Comparison of ENCODE assay signal across 16 cellular contexts in genomic region chr1:29283804-29284195, GRCh38. TPM values are rescaled to one million over a fixed set of nuclear protein-coding genes. Genes with fewer than 3 reads are reported as not detected.
DNase-seq lines count a peak whose midpoint lies in the region; ATAC-seq, FAIRE-seq and TF ChIP-seq lines count a peak whose summit lies in the region.
"Had no signal": no experiment of that assay in that cellular context is flagged by ENCODE, and none has a peak within 500 bp of the region (broad histone marks: within the 10 kb centered on the region; RNA-seq: fewer than 3 reads in every experiment).

No MANE protein-coding gene starts in this region.

- no peaks in the 10 kb centered on the region for H3K27me3 ChIP-seq in CD8-positive, alpha-beta memory T cell (ENCODE audit: insufficient read depth, low read length, poor library complexity, severe bottlenecking)
- H3K27me3 ChIP-seq in Loucy (ENCODE audit: insufficient read depth, low read length, poor library complexity, severe bottlenecking) (no peaks in the 10 kb centered on the region), H1 (replicated peaks in 1 of 4; ENCODE audit: control insufficient read depth in 3 of 4, extremely low read depth in 1 of 4, insufficient read depth in 3 of 4, low read length in 3 of 4) (no peaks in the 10 kb centered on the region)
- H3K27me3 ChIP-seq: breast epithelium, uterus had no signal

- no peaks in the 10 kb centered on the region for H3K9me3 ChIP-seq in CD8-positive, alpha-beta memory T cell (ENCODE audit: low read length)
- H3K9me3 ChIP-seq in Loucy (ENCODE audit: insufficient read depth, low read depth, low read length) (no peaks in the 10 kb centered on the region), H1 (ENCODE audit: insufficient read depth in 2 of 2, low read depth in 1 of 2, low read length in 1 of 2) (no peaks in the 10 kb centered on the region)
- H3K9me3 ChIP-seq: breast epithelium, uterus had no signal

- H2BK20ac ChIP-seq in H1 (ENCODE audit: low read length), result no peak overlapping the region

- H3K4me2 ChIP-seq in Loucy (ENCODE audit: low read depth, low read length, poor library complexity, severe bottlenecking) (no peak overlapping the region), H1 (ENCODE audit: insufficient read depth in 1 of 2, low read depth in 2 of 2, low read length in 2 of 2) (peak overlapping the region; percentile 77)
- H3K4me2 ChIP-seq: PC-9 had no signal

- H4K8ac ChIP-seq in H1 (ENCODE audit: extremely low read depth, insufficient read depth, low read length), result peak overlapping the region; percentile 26; the same call in 1 of the 2 replicates

- no peak overlapping the region for H3K4ac ChIP-seq in H1 (replicated peaks; ENCODE audit: insufficient read length, low read depth, low read length)

- H3K56ac ChIP-seq in H1 (replicated peaks; ENCODE audit: insufficient read length, low read depth, low read length), result no peak overlapping the region

- no peaks in the 10 kb centered on the region for H3K79me2 ChIP-seq in Loucy (ENCODE audit: insufficient read depth, low read length)
- no peaks in the 10 kb centered on the region for H3K79me2 ChIP-seq in H1 (ENCODE audit: control insufficient read depth in 1 of 2, insufficient read depth in 2 of 2, low read length in 2 of 2)

- no peak for FAIRE-seq in H1 (lab: Jason Lieb, UNC)

- H2BK5ac ChIP-seq in H1 (ENCODE audit: low read depth, low read length), result 0 out of 2 replicates have a peak overlapping the region, but pooled peaks have one; percentile 85

- H3K14ac ChIP-seq in H1 (ENCODE audit: insufficient read length), result no peak overlapping the region

- no peaks in the 10 kb centered on the region for H3K36me3 Mint-ChIP-seq in CD8-positive, alpha-beta memory T cell
- peaks cover under 1% of the 10 kb centered on the region for H3K36me3 Mint-ChIP-seq in nephron progenitor cell (ENCODE audit: low read depth)
- no peaks in the 10 kb centered on the region for H3K36me3 Mint-ChIP-seq in glutamatergic neuron (ENCODE audit: unreplicated experiment)

- no peak overlapping the region for H3K4me3 ChIP-seq in CD8-positive, alpha-beta memory T cell (ENCODE audit: low read length)
- H3K4me3 ChIP-seq in Loucy (ENCODE audit: low read length, poor library complexity, severe bottlenecking), result no peak overlapping the region
- peak overlapping the region; percentile 32 to 58 (median 44); a peak in 7 of 8 replicates for H3K4me3 ChIP-seq in H1 (ENCODE audit: extremely low read depth in 1 of 4, insufficient read depth in 2 of 4, low read depth in 3 of 4, low read length in 4 of 4)
- H3K4me3 ChIP-seq: breast epithelium, lung, PC-9, uterus had no signal

- no peak for TF ChIP-seq POLR2A in H1 (IDR thresholded peaks at IDR 0.05; ENCODE audit: control extremely low read depth in 1 of 2, low read depth in 2 of 2, low read length in 2 of 2)

- no peaks in the 10 kb centered on the region for H3K9me3 Mint-ChIP-seq in CD8-positive, alpha-beta memory T cell
- H3K9me3 Mint-ChIP-seq in nephron progenitor cell, result no peaks in the 10 kb centered on the region
- H3K9me3 Mint-ChIP-seq in glutamatergic neuron (ENCODE audit: unreplicated experiment), result peaks cover 5% of the 10 kb centered on the region

- no peaks in the 10 kb centered on the region for H4K20me1 ChIP-seq in Loucy (ENCODE audit: insufficient read depth, low read length, poor library complexity, severe bottlenecking)
- no peaks in the 10 kb centered on the region for H4K20me1 ChIP-seq in H1 (replicated peaks in 1 of 2; ENCODE audit: control insufficient read depth in 1 of 2, insufficient read depth in 2 of 2, low read length in 2 of 2)

- no peaks in the 10 kb centered on the region for H3F3A ChIP-seq in Loucy (ENCODE audit: low read depth)

- CTCF ChIA-PET in CD8-positive, alpha-beta memory T cell (lab: Charles Lee), result no interaction called here
- CTCF ChIA-PET in H1 (lab: Charles Lee; ENCODE audit: partially characterized antibody), result interaction anchor here (1.7 to 2.0 kb wide), 2 partner anchors 39 to 44 kb away, joined by 4 read pairs; no protein-coding TSS in a partner anchor

- H3K4me3 Mint-ChIP-seq in CD8-positive, alpha-beta memory T cell, result peak overlapping the region in 6 of 7 donors; percentile 54 to 92 (median 64)
- peak overlapping the region; percentile 80 for H3K4me3 Mint-ChIP-seq in nephron progenitor cell
- H3K4me3 Mint-ChIP-seq in glutamatergic neuron (ENCODE audit: unreplicated experiment), result no peak overlapping the region

- ATAC-seq in GM21825 (IDR thresholded peaks at IDR 0.05; ENCODE audit: unreplicated experiment), result no peak

- H4K91ac ChIP-seq in H1 (replicated peaks; ENCODE audit: insufficient read length, low read length), result no peak overlapping the region

- peak overlapping the region; percentile 87; the same call in 1 of the 2 replicates for H2BK12ac ChIP-seq in H1 (ENCODE audit: low read depth, low read length)

- TF ChIP-seq RAD21 in H1 (IDR thresholded peaks at IDR 0.05 in 1 of 2, conservative IDR thresholded peaks at IDR 0.05 in 1 of 2; ENCODE audit: low read depth in 2 of 2, low read length in 2 of 2), result no peak

- H2AK5ac ChIP-seq in H1 (ENCODE audit: low read depth, low read length), result no peak overlapping the region

- no peaks in the 10 kb centered on the region for H3K4me1 ChIP-seq in CD8-positive, alpha-beta memory T cell (ENCODE audit: insufficient read depth, low read length)
- H3K4me1 ChIP-seq in Loucy (ENCODE audit: insufficient read depth, low read length, poor library complexity, severe bottlenecking) (no peaks in the 10 kb centered on the region), H1 (replicated peaks in 1 of 4; ENCODE audit: control insufficient read depth in 3 of 4, insufficient read depth in 4 of 4, low read length in 3 of 4) (peaks cover 0 to 16% (median 12%) of the 10 kb centered on the region in 4 experiments; a peak in 6 of 7 replicates)
- H3K4me1 ChIP-seq: breast epithelium, uterus had no signal

- peaks cover 4% of the 10 kb centered on the region for H3K23me2 ChIP-seq in H1 (ENCODE audit: low read depth, low read length)

- H3K27ac Mint-ChIP-seq in CD8-positive, alpha-beta memory T cell, result peak overlapping the region in 1 of 8 donors; percentile 68
- peak overlapping the region; percentile 98 for H3K27ac Mint-ChIP-seq in nephron progenitor cell
- no peak overlapping the region for H3K27ac Mint-ChIP-seq in glutamatergic neuron (ENCODE audit: unreplicated experiment)

- peak overlapping the region; percentile 46; the same call in 1 of the 2 replicates for H2BK15ac ChIP-seq in H1 (ENCODE audit: low read length)

- H3K36me3 ChIP-seq in CD8-positive, alpha-beta memory T cell (ENCODE audit: insufficient read depth, low read length), result no peaks in the 10 kb centered on the region
- H3K36me3 ChIP-seq in Loucy (ENCODE audit: insufficient read depth, low read length) (no peaks in the 10 kb centered on the region), H1 (ENCODE audit: control insufficient read depth in 2 of 4, insufficient read depth in 4 of 4, low read length in 3 of 4) (peaks cover 0 to 3% (median 0%) of the 10 kb centered on the region in 4 experiments; a peak in 1 of 8 replicates)
- H3K36me3 ChIP-seq: breast epithelium, uterus had no signal

- H3K9ac ChIP-seq in Loucy (ENCODE audit: low read depth, low read length, poor library complexity, severe bottlenecking) (no peak overlapping the region), H1 (replicated peaks in 1 of 4; ENCODE audit: extremely low read depth in 1 of 4, low read depth in 3 of 4, low read length in 3 of 4) (peak overlapping the region in 3 of 4 experiments; percentile 16 to 38 (median 33); a peak in 4 of 7 replicates)

- peaks cover 3 to 9% of the 10 kb centered on the region in 2 donors for H3K27me3 Mint-ChIP-seq in CD8-positive, alpha-beta memory T cell
- no peaks in the 10 kb centered on the region for H3K27me3 Mint-ChIP-seq in nephron progenitor cell (ENCODE audit: low read depth, poor library complexity)
- H3K27me3 Mint-ChIP-seq in glutamatergic neuron (ENCODE audit: unreplicated experiment), result no peaks in the 10 kb centered on the region

- no peak overlapping the region for H3K23ac ChIP-seq in H1 (ENCODE audit: insufficient read length)

- H3K4me1 Mint-ChIP-seq in CD8-positive, alpha-beta memory T cell, result peaks cover 5 to 7% (median 5%) of the 10 kb centered on the region in 3 donors
- H3K4me1 Mint-ChIP-seq in nephron progenitor cell (peaks cover 50% of the 10 kb centered on the region), glutamatergic neuron (ENCODE audit: low read depth, unreplicated experiment) (no peaks in the 10 kb centered on the region)

- no peaks in the 10 kb centered on the region for H3K9me2 ChIP-seq in Loucy (replicated peaks; ENCODE audit: low read depth, low read length)

- no peak for DNase-seq in CD8-positive, alpha-beta memory T cell
- DNase-seq in H1 (ENCODE audit: low read depth in 1 of 2, low spot score in 2 of 2) (no peak), nephron progenitor cell (no peak), glutamatergic neuron (no peak), cerebellum (ENCODE audit: low spot score) (no peak)
- DNase-seq in NK-92 treated with Interleukin-12 subunit alpha and Interleukin-12 subunit beta, amount 100 ng/mL, for 24 hours (lab: John Stamatoyannopoulos, UW), result no peak
- DNase-seq: activated naive CD4-positive, alpha-beta T cell treated with anti-CD3 and anti-CD28 coated beads, Interleukin-2, amount 50 U/mL, for 16 hours; NCI-H1436 treated with DMSO at 0.1 percent for 48 hours; NCI-H345 had no signal

- H3K79me1 ChIP-seq in H1 (ENCODE audit: low read depth, low read length), result peaks cover 4% of the 10 kb centered on the region; the same call in 1 of the 2 replicates

- TF ChIP-seq CTCF in Loucy (conservative IDR thresholded peaks at IDR 0.05; ENCODE audit: low read length), result no peak
- no peak for TF ChIP-seq CTCF in H1 (IDR thresholded peaks at IDR 0.05; ENCODE audit: control extremely low read depth in 1 of 3, insufficient read depth in 1 of 3, low read depth in 1 of 3, low read length in 3 of 3)
- TF ChIP-seq CTCF in nephron progenitor cell (IDR thresholded peaks at IDR 0.05), result no peak
- no peak for TF ChIP-seq CTCF in glutamatergic neuron (IDR thresholded peaks at IDR 0.05; ENCODE audit: partially characterized antibody, unreplicated experiment)

- 61% methylated on average over 9 of the region's 10 CpGs; no CpG with 5 or more reads in 1 of the 2 experiments for WGBS in H1 (ENCODE audit: extremely low coverage in 1 of 2, insufficient coverage in 1 of 2, insufficient read length in 1 of 2, insufficient replicate concordance in 2 of 2, low coverage in 1 of 2, low lambda C conversion rate in 2 of 2, missing lambda C conversion rate in 1 of 2), 2 experiments

- H3K27ac ChIP-seq in CD8-positive, alpha-beta memory T cell (ENCODE audit: low read depth, low read length), result no peak overlapping the region
- peak overlapping the region; percentile 60 for H3K27ac ChIP-seq in H1 (ENCODE audit: low read depth, low read length)
- H3K27ac ChIP-seq: breast epithelium, C4-2B, PC-9, uterus had no signal

- H3K18ac ChIP-seq in H1 (ENCODE audit: extremely low read depth, low read length), result peak overlapping the region; percentile 60; the same call in 1 of the 2 replicates

- no peak overlapping the region for H2BK120ac ChIP-seq in H1 (replicated peaks; ENCODE audit: low read depth, low read length)

- no peak overlapping the region for H4K5ac ChIP-seq in H1 (ENCODE audit: insufficient read length, low read depth, low read length)

- H2AFZ ChIP-seq in Loucy (ENCODE audit: low read length), result peak overlapping the region; percentile 71; the same call in 1 of the 2 replicates
- H2AFZ ChIP-seq in H1 (ENCODE audit: low read length), result no peak overlapping the region
- H2AFZ ChIP-seq: PC-9 had no signal

- POLR2A ChIA-PET in CD8-positive, alpha-beta memory T cell (lab: Charles Lee), result no interaction called here
- POLR2A ChIA-PET in H1 (lab: Charles Lee; ENCODE audit: partially characterized antibody), result interaction anchor here (0.7 to 1.5 kb wide), 2 partner anchors 15 kb away, joined by 3 to 5 read pairs; no protein-coding TSS in a partner anchor

- no peak for TF ChIP-seq EP300 in H1 (IDR thresholded peaks at IDR 0.05; ENCODE audit: borderline replicate concordance in 1 of 2, low read depth in 2 of 2, low read length in 2 of 2)

RNA-seq across cellular contexts. Expression of gene PTPRU, which starts 47.5 kb away (rescaled TPM):
- total RNA-seq in CD8-positive, alpha-beta memory T cell, result under 1 TPM; 0.13 to 0.51 TPM
- 0.62 TPM for polyA plus RNA-seq in CD8-positive, alpha-beta memory T cell
- 41.8 and 55.3 TPM in 2 replicates for total RNA-seq in H1 (2021; fragmentation: NEBNext Ultra II Directional; extraction: Animal tissue kit (Norgen Biotek cat#: 25700))
- polyA plus RNA-seq in H1 (2011; rRNA removed), result 33.8 and 57.0 TPM in 2 replicates
- polyA plus RNA-seq in H1 (2011; cell fraction: cytosol; rRNA removed), result 41.3 TPM
- polyA plus RNA-seq in H1 (2011; cell fraction: nucleus; rRNA removed), result 84.9 TPM
- 23.1 to 40.3 TPM (median 37.9 TPM) in 4 replicates for polyA plus RNA-seq in H1 (2012, experiment 1 of 2)
- 38.4 TPM for polyA plus RNA-seq in H1 (2012, experiment 2 of 2)
- 29.7 TPM for polyA plus RNA-seq in H1 (2013, experiment 1 of 2)
- polyA plus RNA-seq in H1 (2013, experiment 2 of 2), result 33.1 TPM
- polyA minus RNA-seq in H1 (2011; rRNA and poly(A)+ RNA removed), result 39.2 and 41.2 TPM in 2 replicates
- polyA minus RNA-seq in H1 (2011; cell fraction: cytosol; rRNA and poly(A)+ RNA removed), result 79.9 TPM
- polyA minus RNA-seq in H1 (2011; cell fraction: nucleus; rRNA and poly(A)+ RNA removed), result 57.9 TPM
- 92.5 TPM for total RNA-seq in glutamatergic neuron (ENCODE audit: unreplicated experiment)
- total RNA-seq in cerebellum, result 13.3 TPM

RNA-seq across cellular contexts. Expression of gene MECR, which starts 53.1 kb away (rescaled TPM):
- 10 to 100 TPM; 33.8 to 41.1 TPM for total RNA-seq in CD8-positive, alpha-beta memory T cell
- polyA plus RNA-seq in CD8-positive, alpha-beta memory T cell, result 14.5 TPM
- total RNA-seq in H1 (2021; fragmentation: NEBNext Ultra II Directional; extraction: Animal tissue kit (Norgen Biotek cat#: 25700)), result 24.4 and 26.5 TPM in 2 replicates
- polyA plus RNA-seq in H1 (2011; rRNA removed), result 24.2 and 28.2 TPM in 2 replicates
- 31.6 TPM for polyA plus RNA-seq in H1 (2011; cell fraction: cytosol; rRNA removed)
- 39.5 TPM for polyA plus RNA-seq in H1 (2011; cell fraction: nucleus; rRNA removed)
- 18.0 to 37.4 TPM (median 33.6 TPM) in 4 replicates for polyA plus RNA-seq in H1 (2012, experiment 1 of 2)
- polyA plus RNA-seq in H1 (2012, experiment 2 of 2), result 33.1 TPM
- polyA plus RNA-seq in H1 (2013, experiment 1 of 2), result 25.0 TPM
- 25.4 TPM for polyA plus RNA-seq in H1 (2013, experiment 2 of 2)
- 23.2 and 34.1 TPM in 2 replicates for polyA minus RNA-seq in H1 (2011; rRNA and poly(A)+ RNA removed)
- polyA minus RNA-seq in H1 (2011; cell fraction: cytosol; rRNA and poly(A)+ RNA removed), result 14.5 TPM
- polyA minus RNA-seq in H1 (2011; cell fraction: nucleus; rRNA and poly(A)+ RNA removed), result 27.7 TPM
- total RNA-seq in glutamatergic neuron (ENCODE audit: unreplicated experiment) (21.4 TPM), cerebellum (18.9 TPM)

Comparison
In these comparisons a context has a peak if more than half of its experiments do, and no peak if none do; other contexts are left out.
1. H3K4me3 ChIP-seq: peak in H1 (4 of 4); none in CD8-positive, alpha-beta memory T cell (single experiment) and Loucy (single experiment).